1 cellular context compared by ENCODE assay signal in genomic region chr7:155488483-155489127, GRCh38.
TF ChIP-seq lines count a peak whose summit lies in the region.

No MANE protein-coding gene starts in this region.

TF ChIP-seq in IMR-90, 13 proteins besides CTCF, POLR2A, EP300 and RAD21 (continued from another document):
- no peak for TF ChIP-seq RFX5 (IDR thresholded peaks at IDR 0.05; ENCODE audit: low read depth, low read length)
- TF ChIP-seq RCOR1 (IDR thresholded peaks at IDR 0.05; ENCODE audit: insufficient replicate concordance, low read length): no peak
- TF ChIP-seq CHD1 (IDR thresholded peaks at IDR 0.05; ENCODE audit: low read depth, low read length): no peak
- TF ChIP-seq USF2 (IDR thresholded peaks at IDR 0.05; ENCODE audit: low read depth, low read length): no peak
- TF ChIP-seq BHLHE40 (IDR thresholded peaks at IDR 0.05; ENCODE audit: low read depth, low read length): no peak
- no peak for TF ChIP-seq FOS (IDR thresholded peaks at IDR 0.05; ENCODE audit: low read depth, low read length)
